8 cellular contexts compared by ENCODE assay signal in the genomic region with DNA sequence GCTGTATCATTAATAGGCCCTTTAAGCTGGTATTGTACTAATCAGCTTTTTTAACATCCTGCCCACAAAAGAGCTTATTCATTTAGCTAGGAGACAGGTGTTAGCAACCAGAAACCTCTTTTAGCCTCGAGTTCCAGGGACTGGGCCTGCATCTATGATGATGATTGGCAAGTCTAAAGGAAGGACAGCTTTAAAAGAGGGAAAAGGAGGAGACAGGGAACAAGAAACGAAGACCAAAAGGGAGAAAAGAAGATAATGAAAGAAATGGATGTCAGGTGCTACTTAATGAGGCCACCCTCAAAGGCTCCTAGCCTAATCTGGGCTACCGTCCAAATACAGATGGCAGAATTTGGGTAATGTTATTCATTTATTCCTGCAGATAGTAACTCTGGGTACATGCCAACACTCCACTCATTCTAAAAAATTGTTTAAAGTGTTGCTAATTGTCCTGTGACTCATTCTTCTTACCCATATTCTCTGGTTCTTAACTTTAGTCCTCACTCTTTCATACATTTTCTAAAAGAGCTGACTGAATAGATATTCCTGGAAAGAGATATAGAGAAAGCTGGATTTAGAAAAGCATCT. TPM values are rescaled to one million over a fixed set of nuclear protein-coding genes. Genes with fewer than 3 reads are reported as not detected.
A peak's percentile ranks its signal among the peaks of the same experiment; 100 is the strongest.
DNase-seq lines count a peak whose midpoint lies in the region; ATAC-seq, FAIRE-seq and TF ChIP-seq lines count a peak whose summit lies in the region.

No MANE protein-coding gene starts in this region.

- CTCF ChIA-PET in Calu3 (lab: Charles Lee), result interaction anchor here (1.0 kb wide), 1 partner anchor 14 kb away, joined by 4 read pairs; no protein-coding TSS in a partner anchor
- CTCF ChIA-PET in activated CD4-positive, alpha-beta memory T cell treated with anti-CD3 and anti-CD28 coated beads, Interleukin-2, amount 10 ng/mL, durations not matched to agents 7 days and 5 days (lab: Charles Lee), result interaction anchor here (1.3 to 4.6 kb wide), 8 partner anchors 8 to 101 kb away, joined by 3 to 37 read pairs (median 8); a partner anchor contains a TSS

- POLR2A ChIA-PET in activated CD4-positive, alpha-beta memory T cell treated with anti-CD3 and anti-CD28 coated beads, Interleukin-2, amount 10 ng/mL, durations not matched to agents 7 days and 5 days (lab: Charles Lee), result interaction anchor here (0.8 to 10.7 kb wide), 18 partner anchors 8 to 496 kb away, joined by 3 to 164 read pairs (median 3); a partner anchor contains a TSS

- peak overlapping the region; percentile 60 for H3K27ac Mint-ChIP-seq in Calu3 (ENCODE audit: unreplicated experiment)
- H3K27ac Mint-ChIP-seq in activated CD4-positive, alpha-beta memory T cell treated with anti-CD3 and anti-CD28 coated beads, Interleukin-2, amount 10 ng/mL, durations not matched to agents 7 days and 5 days, result peak overlapping the region; percentile 87

- peaks cover 66% of the 10 kb centered on the region for H3K4me1 Mint-ChIP-seq in Calu3 (ENCODE audit: low read depth, unreplicated experiment)
- H3K4me1 Mint-ChIP-seq in activated CD4-positive, alpha-beta memory T cell treated with anti-CD3 and anti-CD28 coated beads, Interleukin-2, amount 10 ng/mL, durations not matched to agents 7 days and 5 days, result peaks cover 85% of the 10 kb centered on the region

- WGBS in gastroesophageal sphincter (ENCODE audit: low coverage in 1 of 2), 2 donors, result 13 to 37% methylated on average over 3 of the region's 3 CpGs

- H3K79me2 ChIP-seq in keratinocyte (ENCODE audit: control insufficient read depth, insufficient read depth, low read length), result peaks cover 50% of the 10 kb centered on the region

- H3K9me3 Mint-ChIP-seq in Calu3 (ENCODE audit: low read depth, unreplicated experiment), result no peaks in the 10 kb centered on the region
- no peaks in the 10 kb centered on the region for H3K9me3 Mint-ChIP-seq in activated CD4-positive, alpha-beta memory T cell treated with anti-CD3 and anti-CD28 coated beads, Interleukin-2, amount 10 ng/mL, durations not matched to agents 7 days and 5 days

- H3K27me3 Mint-ChIP-seq in Calu3 (ENCODE audit: unreplicated experiment), result no peaks in the 10 kb centered on the region
- H3K27me3 Mint-ChIP-seq in activated CD4-positive, alpha-beta memory T cell treated with anti-CD3 and anti-CD28 coated beads, Interleukin-2, amount 10 ng/mL, durations not matched to agents 7 days and 5 days, result no peaks in the 10 kb centered on the region

- intact Hi-C loops in Calu3 (cut with micrococcal nuclease; ENCODE audit: unreplicated experiment), result loop anchor here (1.0 kb wide), 1 partner anchor 8 kb away; no protein-coding TSS in a partner anchor
- intact Hi-C loops in left ventricle myocardium superior (cut with micrococcal nuclease), result no loop called here

- H3K9ac ChIP-seq in keratinocyte (ENCODE audit: control insufficient read depth, extremely low read depth, insufficient read depth, low read length), result no peak overlapping the region

- FAIRE-seq in keratinocyte (lab: Jason Lieb, UNC), result peak; percentile 90

- no peak overlapping the region for H3K4me3 ChIP-seq in Jurkat, Clone E6-1 (ENCODE audit: low read length)
- H3K4me3 ChIP-seq in keratinocyte (ENCODE audit: control insufficient read depth in 2 of 3, extremely low read depth in 1 of 3, insufficient read depth in 2 of 3, low read depth in 1 of 3, low read length in 3 of 3) (peak overlapping the region in 1 of 3 experiments; percentile 10), gastroesophageal sphincter (no peak overlapping the region)

- DNase-seq in Calu3 (peak; percentile 31), keratinocyte (ENCODE audit: low read depth, low spot score) (peak; percentile 63), left ventricle myocardium superior (no peak)
- peak; percentile 22 for DNase-seq in Jurkat, Clone E6-1 (ENCODE audit: low read depth, low spot score)
- no peak for DNase-seq in activated CD4-positive, alpha-beta memory T cell treated with anti-CD3 and anti-CD28 coated beads, Interleukin-2, amount 10 ng/mL, durations not matched to agents 7 days and 5 days
- DNase-seq in NK-92 treated with Interleukin-12 subunit alpha and Interleukin-12 subunit beta, amount 100 ng/mL, for 24 hours (lab: John Stamatoyannopoulos, UW), result no peak

- peak overlapping the region; percentile 53 for H3K4me2 ChIP-seq in keratinocyte (ENCODE audit: control insufficient read depth, extremely low read depth, insufficient read depth, low read depth, low read length)

- ATAC-seq in GM19467 (IDR thresholded peaks at IDR 0.05; ENCODE audit: unreplicated experiment) (no peak), gastroesophageal sphincter (no peak), left ventricle myocardium superior (no peak)

- dilution Hi-C loops in keratinocyte (cut with MboI; ENCODE audit: extremely low pct_ligation_motif_present, low sequenced_read_pairs), result no loop called here

- H3K4me1 ChIP-seq in keratinocyte (ENCODE audit: control insufficient read depth, extremely low read depth, insufficient read depth, low read length) (peaks cover 60% of the 10 kb centered on the region), gastroesophageal sphincter (peaks cover 0 to 25% (median 6%) of the 10 kb centered on the region in 3 donors)

- H3K9me1 ChIP-seq in keratinocyte (ENCODE audit: control insufficient read depth, extremely low read depth, insufficient read depth, low read length), result no peaks in the 10 kb centered on the region

- H3K9me3 ChIP-seq in keratinocyte (ENCODE audit: control insufficient read depth, low read depth, low read length) (no peaks in the 10 kb centered on the region), gastroesophageal sphincter (no peaks in the 10 kb centered on the region)

- no peak overlapping the region for H2AFZ ChIP-seq in keratinocyte (ENCODE audit: control insufficient read depth, low read length)

- peaks cover 38% of the 10 kb centered on the region for H3K36me3 Mint-ChIP-seq in Calu3 (ENCODE audit: insufficient read depth, unreplicated experiment)
- H3K36me3 Mint-ChIP-seq in activated CD4-positive, alpha-beta memory T cell treated with anti-CD3 and anti-CD28 coated beads, Interleukin-2, amount 10 ng/mL, durations not matched to agents 7 days and 5 days (ENCODE audit: low read depth), result peaks cover 25% of the 10 kb centered on the region

- no peak for TF ChIP-seq EP300 in gastroesophageal sphincter (IDR thresholded peaks at IDR 0.05)

- no peak for TF ChIP-seq POLR2A in gastroesophageal sphincter (IDR thresholded peaks at IDR 0.05)

- TF ChIP-seq CTCF in Calu3 (IDR thresholded peaks at IDR 0.05; ENCODE audit: unreplicated experiment) (no peak), keratinocyte (optimal IDR thresholded peaks at IDR 0.05 in 1 of 3, IDR thresholded peaks at IDR 0.05 in 1 of 3, conservative IDR thresholded peaks at IDR 0.05 in 1 of 3; ENCODE audit: extremely low read depth in 1 of 3, insufficient read depth in 2 of 3, low read length in 3 of 3) (no peak), gastroesophageal sphincter (IDR thresholded peaks at IDR 0.05) (no peak)

- H3K27ac ChIP-seq in keratinocyte (ENCODE audit: control insufficient read depth, insufficient read depth, low read length) (peak overlapping the region; percentile 58), gastroesophageal sphincter (no peak overlapping the region)

- H3K36me3 ChIP-seq in keratinocyte (ENCODE audit: control insufficient read depth in 2 of 2, extremely low read depth in 1 of 2, insufficient read depth in 2 of 2, low read length in 2 of 2) (no peaks in the 10 kb centered on the region), gastroesophageal sphincter (no peaks in the 10 kb centered on the region)

- H4K20me1 ChIP-seq in keratinocyte (ENCODE audit: control insufficient read depth, extremely low read depth, insufficient read depth, low read length), result no peaks in the 10 kb centered on the region

- H3K4me3 Mint-ChIP-seq in Calu3 (ENCODE audit: low read depth, unreplicated experiment), result peak overlapping the region; percentile 22
- peak overlapping the region; percentile 34 for H3K4me3 Mint-ChIP-seq in activated CD4-positive, alpha-beta memory T cell treated with anti-CD3 and anti-CD28 coated beads, Interleukin-2, amount 10 ng/mL, durations not matched to agents 7 days and 5 days

- BruUV-seq in Calu3 (replicated peaks; lab: Mats Ljungman, UMichigan), result no TSS peak

- H3K27me3 ChIP-seq in keratinocyte (ENCODE audit: control insufficient read depth, extremely low read depth, insufficient read depth, low read length) (no peaks in the 10 kb centered on the region), gastroesophageal sphincter (no peaks in the 10 kb centered on the region)

RNA-seq across cellular contexts. Expression of a gene that starts 18.7 kb away (rescaled TPM):
- total RNA-seq in Calu3 (2022) (29.2 and 35.8 TPM in 2 replicates), gastroesophageal sphincter (10 to 100 TPM; 16.7 to 43.8 (median 30.8) TPM), left ventricle myocardium superior (8.5 TPM)
- 10.0 TPM for polyA plus RNA-seq in Jurkat, Clone E6-1 (2012; ENCODE audit: insufficient read depth, insufficient read length)
- total RNA-seq in activated CD4-positive, alpha-beta memory T cell treated with anti-CD3 and anti-CD28 coated beads, Interleukin-2, amount 10 ng/mL, durations not matched to agents 7 days and 5 days, result 10 to 100 TPM; 47.3 to 53.9 TPM
- polyA plus RNA-seq in keratinocyte, result 10.7 to 17.0 TPM (median 13.5 TPM) in 3 replicates
- 5.3 TPM for polyA plus RNA-seq in keratinocyte (2011; ENCODE audit: low read depth)
- 10.4 and 13.6 TPM in 2 replicates for polyA plus RNA-seq in keratinocyte (2011; cell fraction: cytosol; rRNA removed)
- polyA plus RNA-seq in keratinocyte (2011; cell fraction: nucleus; rRNA removed), result 13.0 and 13.4 TPM in 2 replicates
- 8.8 and 13.2 TPM in 2 replicates for polyA plus RNA-seq in keratinocyte (2012; ENCODE audit: low replicate concordance)
- polyA minus RNA-seq in keratinocyte, result 43.7 to 112 TPM (median 46.5 TPM) in 3 replicates
- polyA minus RNA-seq in keratinocyte (2011; cell fraction: cytosol; rRNA and poly(A)+ RNA removed), result 26.7 TPM
- 9.3 and 17.8 TPM in 2 replicates for polyA minus RNA-seq in keratinocyte (2011; cell fraction: nucleus; rRNA and poly(A)+ RNA removed)

RNA-seq across cellular contexts. Expression of a gene that starts 37.5 kb away (rescaled TPM):
- total RNA-seq in Calu3 (2022) (16.8 and 17.1 TPM in 2 replicates), gastroesophageal sphincter (10 to 100 TPM in 2 of 4 donors, 1 to 10 TPM in 2; 5.1 to 11.1 (median 9.1) TPM), left ventricle myocardium superior (6.4 TPM)
- 29.2 TPM for polyA plus RNA-seq in Jurkat, Clone E6-1 (2012; ENCODE audit: insufficient read depth, insufficient read length)
- 10 to 100 TPM; 25.6 to 25.9 TPM for total RNA-seq in activated CD4-positive, alpha-beta memory T cell treated with anti-CD3 and anti-CD28 coated beads, Interleukin-2, amount 10 ng/mL, durations not matched to agents 7 days and 5 days
- 2.7 to 8.2 TPM (median 4.9 TPM) in 3 replicates for polyA plus RNA-seq in keratinocyte
- 0.51 TPM for polyA plus RNA-seq in keratinocyte (2011; ENCODE audit: low read depth)
- polyA plus RNA-seq in keratinocyte (2011; cell fraction: cytosol; rRNA removed), result 2.4 and 2.6 TPM in 2 replicates
- 4.4 and 5.6 TPM in 2 replicates for polyA plus RNA-seq in keratinocyte (2011; cell fraction: nucleus; rRNA removed)
- 0.86 and 5.6 TPM in 2 replicates for polyA plus RNA-seq in keratinocyte (2012; ENCODE audit: low replicate concordance)
- polyA minus RNA-seq in keratinocyte, result 3.8 to 4.9 TPM (median 4.4 TPM) in 3 replicates
- polyA minus RNA-seq in keratinocyte (2011; cell fraction: cytosol; rRNA and poly(A)+ RNA removed), result 3.8 TPM
- polyA minus RNA-seq in keratinocyte (2011; cell fraction: nucleus; rRNA and poly(A)+ RNA removed), result 2.1 and 3.2 TPM in 2 replicates

RNA-seq across cellular contexts. Expression of a gene that starts 39.2 kb away (rescaled TPM):
- total RNA-seq in Calu3 (2022) (not detected in 2 replicates), gastroesophageal sphincter (not detected), left ventricle myocardium superior (not detected)
- not detected for polyA plus RNA-seq in Jurkat, Clone E6-1 (2012; ENCODE audit: insufficient read depth, insufficient read length)
- not detected for total RNA-seq in activated CD4-positive, alpha-beta memory T cell treated with anti-CD3 and anti-CD28 coated beads, Interleukin-2, amount 10 ng/mL, durations not matched to agents 7 days and 5 days
- not detected in 3 replicates for polyA plus RNA-seq in keratinocyte
- not detected for polyA plus RNA-seq in keratinocyte (2011; ENCODE audit: low read depth)
- not detected in 2 replicates for polyA plus RNA-seq in keratinocyte (2011; cell fraction: cytosol; rRNA removed)
- polyA plus RNA-seq in keratinocyte (2011; cell fraction: nucleus; rRNA removed), result not detected in 2 replicates
- 0.11 TPM in 1 of 2 replicates, not detected in the other for polyA plus RNA-seq in keratinocyte (2012; ENCODE audit: low replicate concordance)
- not detected in 3 replicates for polyA minus RNA-seq in keratinocyte
- not detected for polyA minus RNA-seq in keratinocyte (2011; cell fraction: cytosol; rRNA and poly(A)+ RNA removed)
- not detected in 2 replicates for polyA minus RNA-seq in keratinocyte (2011; cell fraction: nucleus; rRNA and poly(A)+ RNA removed)

RNA-seq across cellular contexts. Expression of a gene that starts 59.9 kb away (rescaled TPM):
- 30.0 and 33.1 TPM in 2 replicates for total RNA-seq in Calu3 (2022)
- 29.5 TPM for polyA plus RNA-seq in Jurkat, Clone E6-1 (2012; ENCODE audit: insufficient read depth, insufficient read length)
- 10 to 100 TPM; 13.4 to 14.0 TPM for total RNA-seq in activated CD4-positive, alpha-beta memory T cell treated with anti-CD3 and anti-CD28 coated beads, Interleukin-2, amount 10 ng/mL, durations not matched to agents 7 days and 5 days
- polyA plus RNA-seq in keratinocyte, result 13.5 to 18.6 TPM (median 16.0 TPM) in 3 replicates
- 3.7 TPM for polyA plus RNA-seq in keratinocyte (2011; ENCODE audit: low read depth)
- polyA plus RNA-seq in keratinocyte (2011; cell fraction: cytosol; rRNA removed), result 11.1 and 15.0 TPM in 2 replicates
- 16.8 and 17.2 TPM in 2 replicates for polyA plus RNA-seq in keratinocyte (2011; cell fraction: nucleus; rRNA removed)
- 9.8 and 19.7 TPM in 2 replicates for polyA plus RNA-seq in keratinocyte (2012; ENCODE audit: low replicate concordance)
- polyA minus RNA-seq in keratinocyte, result 15.4 to 28.5 TPM (median 18.9 TPM) in 3 replicates
- polyA minus RNA-seq in keratinocyte (2011; cell fraction: cytosol; rRNA and poly(A)+ RNA removed), result 35.7 TPM
- 7.5 and 12.3 TPM in 2 replicates for polyA minus RNA-seq in keratinocyte (2011; cell fraction: nucleus; rRNA and poly(A)+ RNA removed)
- 10 to 100 TPM in 2 of 4 donors, 1 to 10 TPM in 2; 7.6 to 12.3 (median 9.3) TPM for total RNA-seq in gastroesophageal sphincter
- total RNA-seq in left ventricle myocardium superior, result 4.5 TPM

Comparison
In these comparisons a context has a peak if more than half of its experiments do, and no peak if none do; other contexts are left out.
1. DNase-seq: peak in Calu3 (single experiment), Jurkat, Clone E6-1 (single experiment) and keratinocyte (single experiment); none in activated CD4-positive, alpha-beta memory T cell treated with anti-CD3 and anti-CD28 coated beads, Interleukin-2, amount 10 ng/mL, durations not matched to agents 7 days and 5 days (single experiment), NK-92 treated with Interleukin-12 subunit alpha and Interleukin-12 subunit beta, amount 100 ng/mL, for 24 hours (single experiment) and left ventricle myocardium superior (single experiment).